In genomic region chr9:93461810-93462209, GRCh38 we compare ENCODE assay signal across 2 cellular contexts.
TF ChIP-seq lines count a peak whose summit lies in the region.

No MANE protein-coding gene starts in this region.

TF ChIP-seq in IMR-90, 13 proteins besides CTCF, POLR2A, EP300 and RAD21:
- TF ChIP-seq NFE2L2 (IDR thresholded peaks at IDR 0.05; ENCODE audit: low read depth, low read length) (no peak), CEBPB (IDR thresholded peaks at IDR 0.05; ENCODE audit: low read depth, low read length) (peak; percentile 74)

TF ChIP-seq in HepG2, 621 proteins besides CTCF, POLR2A, EP300 and RAD21:
- TF ChIP-seq CEBPB (IDR thresholded peaks at IDR 0.05; ENCODE audit: borderline replicate concordance, low read depth, low read length), result peak; percentile 83
- TF ChIP-seq CEBPG (CRISPR knock-in tag; IDR thresholded peaks at IDR 0.05), result peak; percentile 71
- TF ChIP-seq, protein P1, sequence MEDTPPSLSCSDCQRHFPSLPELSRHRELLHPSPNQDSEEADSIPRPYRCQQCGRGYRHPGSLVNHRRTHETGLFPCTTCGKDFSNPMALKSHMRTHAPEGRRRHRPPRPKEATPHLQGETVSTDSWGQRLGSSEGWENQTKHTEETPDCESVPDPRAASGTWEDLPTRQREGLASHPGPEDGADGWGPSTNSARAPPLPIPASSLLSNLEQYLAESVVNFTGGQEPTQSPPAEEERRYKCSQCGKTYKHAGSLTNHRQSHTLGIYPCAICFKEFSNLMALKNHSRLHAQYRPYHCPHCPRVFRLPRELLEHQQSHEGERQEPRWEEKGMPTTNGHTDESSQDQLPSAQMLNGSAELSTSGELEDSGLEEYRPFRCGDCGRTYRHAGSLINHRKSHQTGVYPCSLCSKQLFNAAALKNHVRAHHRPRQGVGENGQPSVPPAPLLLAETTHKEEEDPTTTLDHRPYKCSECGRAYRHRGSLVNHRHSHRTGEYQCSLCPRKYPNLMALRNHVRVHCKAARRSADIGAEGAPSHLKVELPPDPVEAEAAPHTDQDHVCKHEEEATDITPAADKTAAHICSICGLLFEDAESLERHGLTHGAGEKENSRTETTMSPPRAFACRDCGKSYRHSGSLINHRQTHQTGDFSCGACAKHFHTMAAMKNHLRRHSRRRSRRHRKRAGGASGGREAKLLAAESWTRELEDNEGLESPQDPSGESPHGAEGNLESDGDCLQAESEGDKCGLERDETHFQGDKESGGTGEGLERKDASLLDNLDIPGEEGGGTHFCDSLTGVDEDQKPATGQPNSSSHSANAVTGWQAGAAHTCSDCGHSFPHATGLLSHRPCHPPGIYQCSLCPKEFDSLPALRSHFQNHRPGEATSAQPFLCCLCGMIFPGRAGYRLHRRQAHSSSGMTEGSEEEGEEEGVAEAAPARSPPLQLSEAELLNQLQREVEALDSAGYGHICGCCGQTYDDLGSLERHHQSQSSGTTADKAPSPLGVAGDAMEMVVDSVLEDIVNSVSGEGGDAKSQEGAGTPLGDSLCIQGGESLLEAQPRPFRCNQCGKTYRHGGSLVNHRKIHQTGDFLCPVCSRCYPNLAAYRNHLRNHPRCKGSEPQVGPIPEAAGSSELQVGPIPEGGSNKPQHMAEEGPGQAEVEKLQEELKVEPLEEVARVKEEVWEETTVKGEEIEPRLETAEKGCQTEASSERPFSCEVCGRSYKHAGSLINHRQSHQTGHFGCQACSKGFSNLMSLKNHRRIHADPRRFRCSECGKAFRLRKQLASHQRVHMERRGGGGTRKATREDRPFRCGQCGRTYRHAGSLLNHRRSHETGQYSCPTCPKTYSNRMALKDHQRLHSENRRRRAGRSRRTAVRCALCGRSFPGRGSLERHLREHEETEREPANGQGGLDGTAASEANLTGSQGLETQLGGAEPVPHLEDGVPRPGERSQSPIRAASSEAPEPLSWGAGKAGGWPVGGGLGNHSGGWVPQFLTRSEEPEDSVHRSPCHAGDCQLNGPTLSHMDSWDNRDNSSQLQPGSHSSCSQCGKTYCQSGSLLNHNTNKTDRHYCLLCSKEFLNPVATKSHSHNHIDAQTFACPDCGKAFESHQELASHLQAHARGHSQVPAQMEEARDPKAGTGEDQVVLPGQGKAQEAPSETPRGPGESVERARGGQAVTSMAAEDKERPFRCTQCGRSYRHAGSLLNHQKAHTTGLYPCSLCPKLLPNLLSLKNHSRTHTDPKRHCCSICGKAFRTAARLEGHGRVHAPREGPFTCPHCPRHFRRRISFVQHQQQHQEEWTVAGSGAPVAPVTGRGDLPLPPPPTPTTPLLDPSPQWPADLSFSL (CRISPR knock-in tag; IDR thresholded peaks at IDR 0.05), result no peak
- no peak for TF ChIP-seq ZFP41 (CRISPR knock-in tag; IDR thresholded peaks at IDR 0.05; ENCODE audit: borderline replicate concordance)
